In the genomic region with DNA sequence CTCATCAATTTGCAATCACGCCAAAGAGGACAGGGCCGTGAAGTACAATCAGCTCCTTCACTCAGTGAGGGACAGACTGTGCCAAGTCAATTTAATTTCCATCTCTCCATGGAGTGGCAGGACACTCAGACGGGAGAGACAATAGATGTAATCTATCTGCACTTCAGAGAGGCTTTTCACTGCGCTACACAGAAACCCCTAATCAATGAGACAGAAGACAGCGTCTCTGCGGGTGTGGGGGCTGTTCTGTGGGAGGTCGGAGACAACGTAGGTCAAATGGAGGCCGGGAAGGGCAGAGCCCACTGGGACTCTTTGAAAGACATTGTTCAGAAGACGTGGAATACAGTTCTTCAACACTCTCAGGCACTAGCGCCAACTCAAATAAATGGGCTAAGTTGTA, we compare ENCODE assay signal across 19 cellular contexts.
"Had no signal": no experiment of that assay in that cellular context is flagged by ENCODE, and none has a peak within 500 bp of the region (broad histone marks: within the 10 kb centered on the region; RNA-seq: fewer than 3 reads in every experiment).

No MANE protein-coding gene starts in this region.

- H3K4me1 Mint-ChIP-seq: naive B cell, nephron had no signal

- H3K4me3 ChIP-seq: colonic mucosa, heart left ventricle, stomach had no signal

- H3K4me1 ChIP-seq: colonic mucosa, heart left ventricle, stomach had no signal

- FAIRE-seq: endothelial cell of umbilical vein, islet of Langerhans, small intestine had no signal

- H3K27me3 ChIP-seq: colonic mucosa, heart left ventricle, stomach had no signal

- H3K36me3 ChIP-seq: colonic mucosa, heart left ventricle, stomach had no signal

- H3K9me3 ChIP-seq: colonic mucosa had no signal

- H3K27ac Mint-ChIP-seq: nephron had no signal

- H3K36me3 Mint-ChIP-seq: naive B cell had no signal

- H3K27ac ChIP-seq: colonic mucosa, heart left ventricle, stomach had no signal

- H3K4me3 Mint-ChIP-seq: naive B cell, nephron had no signal

- DNase-seq: colonic mucosa; dermis blood vessel endothelial cell; erythroblast; foreskin melanocyte; heart left ventricle; hippocampal formation; kidney glomerular epithelial cell; mesendoderm; naive B cell; right cardiac atrium; small intestine; stimulated activated CD4-positive, alpha-beta T cell treated with anti-CD3 and anti-CD28 coated beads, Interleukin-12 subunit alpha, Interleukin-12 subunit beta, amount 100 ng/mL, for 4 hours; stimulated activated naive CD4-positive, alpha-beta T cell; stomach; substantia nigra; trophoblast cell had no signal
